Comparison of ENCODE assay signal across 1 cellular context in the genomic region with DNA sequence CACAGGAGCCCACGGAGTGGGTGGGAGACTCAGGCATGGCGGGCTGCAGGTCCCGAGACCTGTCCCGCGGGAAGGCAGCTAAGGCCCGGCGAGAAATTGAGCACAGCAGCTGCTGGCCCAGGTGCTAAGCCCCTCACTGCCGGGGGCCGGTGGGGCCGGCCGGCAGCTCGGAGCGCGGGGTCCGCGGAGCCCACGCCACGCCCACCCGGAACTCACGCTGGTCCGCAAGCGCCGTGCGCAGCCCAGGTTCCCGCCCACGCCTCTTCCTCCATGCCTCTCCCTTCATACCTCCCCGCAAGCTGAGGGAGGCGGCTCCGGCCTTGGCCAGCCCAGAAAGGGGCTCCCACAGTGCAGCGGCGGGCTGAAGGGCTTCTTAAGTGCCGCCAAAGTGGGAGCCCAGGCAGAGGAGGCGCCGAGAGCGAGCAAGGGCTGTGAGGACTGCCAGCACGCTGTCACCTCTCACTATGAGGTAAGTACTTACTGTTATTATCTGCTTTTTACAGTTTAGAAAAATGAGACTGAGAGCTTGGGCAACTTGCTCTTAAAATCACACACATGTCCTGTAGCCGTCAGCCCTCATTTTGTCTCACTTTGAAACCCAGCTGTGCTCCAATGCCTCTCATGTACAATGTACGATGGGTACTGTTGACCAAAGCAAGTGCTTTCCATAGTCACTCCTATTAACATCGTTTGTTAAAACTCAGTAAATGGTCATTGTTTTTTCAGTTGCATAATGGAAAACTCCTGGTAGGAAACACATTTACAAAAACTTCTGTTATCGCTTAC.
A peak's percentile ranks its signal among the peaks of the same experiment; 100 is the strongest.
TF ChIP-seq lines count a peak whose summit lies in the region.

No MANE protein-coding gene starts in this region.

TF ChIP-seq in K562, 482 proteins besides CTCF, POLR2A, EP300 and RAD21 (continued from another document and continues in another):
- TF ChIP-seq, protein P1, sequence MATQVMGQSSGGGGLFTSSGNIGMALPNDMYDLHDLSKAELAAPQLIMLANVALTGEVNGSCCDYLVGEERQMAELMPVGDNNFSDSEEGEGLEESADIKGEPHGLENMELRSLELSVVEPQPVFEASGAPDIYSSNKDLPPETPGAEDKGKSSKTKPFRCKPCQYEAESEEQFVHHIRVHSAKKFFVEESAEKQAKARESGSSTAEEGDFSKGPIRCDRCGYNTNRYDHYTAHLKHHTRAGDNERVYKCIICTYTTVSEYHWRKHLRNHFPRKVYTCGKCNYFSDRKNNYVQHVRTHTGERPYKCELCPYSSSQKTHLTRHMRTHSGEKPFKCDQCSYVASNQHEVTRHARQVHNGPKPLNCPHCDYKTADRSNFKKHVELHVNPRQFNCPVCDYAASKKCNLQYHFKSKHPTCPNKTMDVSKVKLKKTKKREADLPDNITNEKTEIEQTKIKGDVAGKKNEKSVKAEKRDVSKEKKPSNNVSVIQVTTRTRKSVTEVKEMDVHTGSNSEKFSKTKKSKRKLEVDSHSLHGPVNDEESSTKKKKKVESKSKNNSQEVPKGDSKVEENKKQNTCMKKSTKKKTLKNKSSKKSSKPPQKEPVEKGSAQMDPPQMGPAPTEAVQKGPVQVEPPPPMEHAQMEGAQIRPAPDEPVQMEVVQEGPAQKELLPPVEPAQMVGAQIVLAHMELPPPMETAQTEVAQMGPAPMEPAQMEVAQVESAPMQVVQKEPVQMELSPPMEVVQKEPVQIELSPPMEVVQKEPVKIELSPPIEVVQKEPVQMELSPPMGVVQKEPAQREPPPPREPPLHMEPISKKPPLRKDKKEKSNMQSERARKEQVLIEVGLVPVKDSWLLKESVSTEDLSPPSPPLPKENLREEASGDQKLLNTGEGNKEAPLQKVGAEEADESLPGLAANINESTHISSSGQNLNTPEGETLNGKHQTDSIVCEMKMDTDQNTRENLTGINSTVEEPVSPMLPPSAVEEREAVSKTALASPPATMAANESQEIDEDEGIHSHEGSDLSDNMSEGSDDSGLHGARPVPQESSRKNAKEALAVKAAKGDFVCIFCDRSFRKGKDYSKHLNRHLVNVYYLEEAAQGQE (CRISPR knock-in tag; IDR thresholded peaks at IDR 0.05; ENCODE audit: low read depth): peak; percentile 15; the same call in 1 of the 2 replicates
- TF ChIP-seq, protein P2, sequence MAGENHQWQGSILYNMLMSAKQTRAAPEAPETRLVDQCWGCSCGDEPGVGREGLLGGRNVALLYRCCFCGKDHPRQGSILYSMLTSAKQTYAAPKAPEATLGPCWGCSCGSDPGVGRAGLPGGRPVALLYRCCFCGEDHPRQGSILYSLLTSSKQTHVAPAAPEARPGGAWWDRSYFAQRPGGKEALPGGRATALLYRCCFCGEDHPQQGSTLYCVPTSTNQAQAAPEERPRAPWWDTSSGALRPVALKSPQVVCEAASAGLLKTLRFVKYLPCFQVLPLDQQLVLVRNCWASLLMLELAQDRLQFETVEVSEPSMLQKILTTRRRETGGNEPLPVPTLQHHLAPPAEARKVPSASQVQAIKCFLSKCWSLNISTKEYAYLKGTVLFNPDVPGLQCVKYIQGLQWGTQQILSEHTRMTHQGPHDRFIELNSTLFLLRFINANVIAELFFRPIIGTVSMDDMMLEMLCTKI (IDR thresholded peaks at IDR 0.05; ENCODE audit: partially characterized antibody): no peak
- peak; percentile 56; the same call in 1 of the 2 replicates for TF ChIP-seq ZFX (CRISPR knock-in tag; IDR thresholded peaks at IDR 0.05)
- no peak for TF ChIP-seq PHB2 (IDR thresholded peaks at IDR 0.05; ENCODE audit: low read depth)
- TF ChIP-seq SMAD1 (IDR thresholded peaks at IDR 0.05; ENCODE audit: low read depth, low read length, partially characterized antibody): no peak
- TF ChIP-seq, protein P3, sequence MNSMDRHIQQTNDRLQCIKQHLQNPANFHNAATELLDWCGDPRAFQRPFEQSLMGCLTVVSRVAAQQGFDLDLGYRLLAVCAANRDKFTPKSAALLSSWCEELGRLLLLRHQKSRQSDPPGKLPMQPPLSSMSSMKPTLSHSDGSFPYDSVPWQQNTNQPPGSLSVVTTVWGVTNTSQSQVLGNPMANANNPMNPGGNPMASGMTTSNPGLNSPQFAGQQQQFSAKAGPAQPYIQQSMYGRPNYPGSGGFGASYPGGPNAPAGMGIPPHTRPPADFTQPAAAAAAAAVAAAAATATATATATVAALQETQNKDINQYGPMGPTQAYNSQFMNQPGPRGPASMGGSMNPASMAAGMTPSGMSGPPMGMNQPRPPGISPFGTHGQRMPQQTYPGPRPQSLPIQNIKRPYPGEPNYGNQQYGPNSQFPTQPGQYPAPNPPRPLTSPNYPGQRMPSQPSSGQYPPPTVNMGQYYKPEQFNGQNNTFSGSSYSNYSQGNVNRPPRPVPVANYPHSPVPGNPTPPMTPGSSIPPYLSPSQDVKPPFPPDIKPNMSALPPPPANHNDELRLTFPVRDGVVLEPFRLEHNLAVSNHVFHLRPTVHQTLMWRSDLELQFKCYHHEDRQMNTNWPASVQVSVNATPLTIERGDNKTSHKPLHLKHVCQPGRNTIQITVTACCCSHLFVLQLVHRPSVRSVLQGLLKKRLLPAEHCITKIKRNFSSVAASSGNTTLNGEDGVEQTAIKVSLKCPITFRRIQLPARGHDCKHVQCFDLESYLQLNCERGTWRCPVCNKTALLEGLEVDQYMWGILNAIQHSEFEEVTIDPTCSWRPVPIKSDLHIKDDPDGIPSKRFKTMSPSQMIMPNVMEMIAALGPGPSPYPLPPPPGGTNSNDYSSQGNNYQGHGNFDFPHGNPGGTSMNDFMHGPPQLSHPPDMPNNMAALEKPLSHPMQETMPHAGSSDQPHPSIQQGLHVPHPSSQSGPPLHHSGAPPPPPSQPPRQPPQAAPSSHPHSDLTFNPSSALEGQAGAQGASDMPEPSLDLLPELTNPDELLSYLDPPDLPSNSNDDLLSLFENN (IDR thresholded peaks at IDR 0.05; ENCODE audit: low read depth in 2 of 2, low read length in 2 of 2): no peak
- no peak for TF ChIP-seq SMARCA5 (IDR thresholded peaks at IDR 0.05)
- TF ChIP-seq ZNF778 (CRISPR knock-in tag; IDR thresholded peaks at IDR 0.05): no peak
- TF ChIP-seq GATAD2B (IDR thresholded peaks at IDR 0.05; ENCODE audit: borderline replicate concordance): no peak; the same call in 1 of the 2 replicates
- no peak for TF ChIP-seq TEAD2 (tag; IDR thresholded peaks at IDR 0.05)
- TF ChIP-seq MYC (IDR thresholded peaks at IDR 0.05; ENCODE audit: low read depth, low read length): peak; percentile 79
- TF ChIP-seq MYC (CRISPR knock-in tag; IDR thresholded peaks at IDR 0.05; ENCODE audit: borderline replicate concordance, low read depth): no peak
- no peak for TF ChIP-seq ZNF589 (CRISPR knock-in tag; IDR thresholded peaks at IDR 0.05; ENCODE audit: low read depth)
- TF ChIP-seq POLR2AphosphoS5 (IDR thresholded peaks at IDR 0.05; ENCODE audit: control insufficient read depth, insufficient read depth, low read depth, low read length): peak; percentile 57; the same call in 1 of the 2 replicates
- no peak for TF ChIP-seq NCOA4 (IDR thresholded peaks at IDR 0.05; ENCODE audit: partially characterized antibody)
- TF ChIP-seq, protein P4, sequence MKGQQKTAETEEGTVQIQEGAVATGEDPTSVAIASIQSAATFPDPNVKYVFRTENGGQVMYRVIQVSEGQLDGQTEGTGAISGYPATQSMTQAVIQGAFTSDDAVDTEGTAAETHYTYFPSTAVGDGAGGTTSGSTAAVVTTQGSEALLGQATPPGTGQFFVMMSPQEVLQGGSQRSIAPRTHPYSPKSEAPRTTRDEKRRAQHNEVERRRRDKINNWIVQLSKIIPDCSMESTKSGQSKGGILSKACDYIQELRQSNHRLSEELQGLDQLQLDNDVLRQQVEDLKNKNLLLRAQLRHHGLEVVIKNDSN (CRISPR knock-in tag; IDR thresholded peaks at IDR 0.05): no peak
- no peak for TF ChIP-seq TAF15 (IDR thresholded peaks at IDR 0.05; ENCODE audit: low read depth, low read length)
- TF ChIP-seq, protein P5, sequence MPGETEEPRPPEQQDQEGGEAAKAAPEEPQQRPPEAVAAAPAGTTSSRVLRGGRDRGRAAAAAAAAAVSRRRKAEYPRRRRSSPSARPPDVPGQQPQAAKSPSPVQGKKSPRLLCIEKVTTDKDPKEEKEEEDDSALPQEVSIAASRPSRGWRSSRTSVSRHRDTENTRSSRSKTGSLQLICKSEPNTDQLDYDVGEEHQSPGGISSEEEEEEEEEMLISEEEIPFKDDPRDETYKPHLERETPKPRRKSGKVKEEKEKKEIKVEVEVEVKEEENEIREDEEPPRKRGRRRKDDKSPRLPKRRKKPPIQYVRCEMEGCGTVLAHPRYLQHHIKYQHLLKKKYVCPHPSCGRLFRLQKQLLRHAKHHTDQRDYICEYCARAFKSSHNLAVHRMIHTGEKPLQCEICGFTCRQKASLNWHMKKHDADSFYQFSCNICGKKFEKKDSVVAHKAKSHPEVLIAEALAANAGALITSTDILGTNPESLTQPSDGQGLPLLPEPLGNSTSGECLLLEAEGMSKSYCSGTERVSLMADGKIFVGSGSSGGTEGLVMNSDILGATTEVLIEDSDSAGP (CRISPR knock-in tag; IDR thresholded peaks at IDR 0.05): no peak
- no peak for TF ChIP-seq FOXM1 (IDR thresholded peaks at IDR 0.05; ENCODE audit: low read depth)
- no peak for TF ChIP-seq FOXM1 (CRISPR knock-in tag; IDR thresholded peaks at IDR 0.05; ENCODE audit: low read depth)
- TF ChIP-seq RBM22 (IDR thresholded peaks at IDR 0.05; ENCODE audit: low read depth, low read length, poor library complexity, severe bottlenecking): no peak
- no peak for TF ChIP-seq PRPF4 (IDR thresholded peaks at IDR 0.05; ENCODE audit: insufficient read depth, low read depth, low read length, poor library complexity, severe bottlenecking)
- TF ChIP-seq SREBF1 (IDR thresholded peaks at IDR 0.05; ENCODE audit: borderline replicate concordance, low read depth, low read length): no peak
- TF ChIP-seq, protein P6, sequence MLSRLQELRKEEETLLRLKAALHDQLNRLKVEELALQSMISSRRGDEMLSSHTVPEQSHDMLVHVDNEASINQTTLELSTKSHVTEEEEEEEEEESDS (CRISPR knock-in tag; IDR thresholded peaks at IDR 0.05): no peak
- no peak for TF ChIP-seq MECOM (CRISPR knock-in tag; IDR thresholded peaks at IDR 0.05)
- TF ChIP-seq KAT7 (CRISPR knock-in tag; IDR thresholded peaks at IDR 0.05; ENCODE audit: borderline replicate concordance): no peak
- TF ChIP-seq KAT2B (IDR thresholded peaks at IDR 0.05; ENCODE audit: low read depth, low read length): no peak
- TF ChIP-seq, protein P7, sequence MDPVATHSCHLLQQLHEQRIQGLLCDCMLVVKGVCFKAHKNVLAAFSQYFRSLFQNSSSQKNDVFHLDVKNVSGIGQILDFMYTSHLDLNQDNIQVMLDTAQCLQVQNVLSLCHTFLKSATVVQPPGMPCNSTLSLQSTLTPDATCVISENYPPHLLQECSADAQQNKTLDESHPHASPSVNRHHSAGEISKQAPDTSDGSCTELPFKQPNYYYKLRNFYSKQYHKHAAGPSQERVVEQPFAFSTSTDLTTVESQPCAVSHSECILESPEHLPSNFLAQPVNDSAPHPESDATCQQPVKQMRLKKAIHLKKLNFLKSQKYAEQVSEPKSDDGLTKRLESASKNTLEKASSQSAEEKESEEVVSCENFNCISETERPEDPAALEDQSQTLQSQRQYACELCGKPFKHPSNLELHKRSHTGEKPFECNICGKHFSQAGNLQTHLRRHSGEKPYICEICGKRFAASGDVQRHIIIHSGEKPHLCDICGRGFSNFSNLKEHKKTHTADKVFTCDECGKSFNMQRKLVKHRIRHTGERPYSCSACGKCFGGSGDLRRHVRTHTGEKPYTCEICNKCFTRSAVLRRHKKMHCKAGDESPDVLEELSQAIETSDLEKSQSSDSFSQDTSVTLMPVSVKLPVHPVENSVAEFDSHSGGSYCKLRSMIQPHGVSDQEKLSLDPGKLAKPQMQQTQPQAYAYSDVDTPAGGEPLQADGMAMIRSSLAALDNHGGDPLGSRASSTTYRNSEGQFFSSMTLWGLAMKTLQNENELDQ (CRISPR knock-in tag; IDR thresholded peaks at IDR 0.05; ENCODE audit: borderline replicate concordance): no peak
- 0 out of 2 replicates have a peak, but pooled peaks have one; percentile 67 for TF ChIP-seq KLF1 (tag; IDR thresholded peaks at IDR 0.05)
- TF ChIP-seq, protein P8, sequence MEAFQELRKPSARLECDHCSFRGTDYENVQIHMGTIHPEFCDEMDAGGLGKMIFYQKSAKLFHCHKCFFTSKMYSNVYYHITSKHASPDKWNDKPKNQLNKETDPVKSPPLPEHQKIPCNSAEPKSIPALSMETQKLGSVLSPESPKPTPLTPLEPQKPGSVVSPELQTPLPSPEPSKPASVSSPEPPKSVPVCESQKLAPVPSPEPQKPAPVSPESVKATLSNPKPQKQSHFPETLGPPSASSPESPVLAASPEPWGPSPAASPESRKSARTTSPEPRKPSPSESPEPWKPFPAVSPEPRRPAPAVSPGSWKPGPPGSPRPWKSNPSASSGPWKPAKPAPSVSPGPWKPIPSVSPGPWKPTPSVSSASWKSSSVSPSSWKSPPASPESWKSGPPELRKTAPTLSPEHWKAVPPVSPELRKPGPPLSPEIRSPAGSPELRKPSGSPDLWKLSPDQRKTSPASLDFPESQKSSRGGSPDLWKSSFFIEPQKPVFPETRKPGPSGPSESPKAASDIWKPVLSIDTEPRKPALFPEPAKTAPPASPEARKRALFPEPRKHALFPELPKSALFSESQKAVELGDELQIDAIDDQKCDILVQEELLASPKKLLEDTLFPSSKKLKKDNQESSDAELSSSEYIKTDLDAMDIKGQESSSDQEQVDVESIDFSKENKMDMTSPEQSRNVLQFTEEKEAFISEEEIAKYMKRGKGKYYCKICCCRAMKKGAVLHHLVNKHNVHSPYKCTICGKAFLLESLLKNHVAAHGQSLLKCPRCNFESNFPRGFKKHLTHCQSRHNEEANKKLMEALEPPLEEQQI (IDR thresholded peaks at IDR 0.05): peak; percentile 35; the same call in 1 of the 2 replicates
- no peak for TF ChIP-seq PHF21A (IDR thresholded peaks at IDR 0.05; ENCODE audit: borderline replicate concordance, low read depth)
- no peak for TF ChIP-seq KLF16 (IDR thresholded peaks at IDR 0.05)
- TF ChIP-seq RHOXF2B (CRISPR knock-in tag; conservative IDR thresholded peaks at IDR 0.05): no peak
- no peak for TF ChIP-seq HDGF (IDR thresholded peaks at IDR 0.05)
- TF ChIP-seq HDAC1 (IDR thresholded peaks at IDR 0.05): peak in 1 of 2 experiments; percentile 77; a peak in 2 of 4 replicates
- TF ChIP-seq, protein P9, sequence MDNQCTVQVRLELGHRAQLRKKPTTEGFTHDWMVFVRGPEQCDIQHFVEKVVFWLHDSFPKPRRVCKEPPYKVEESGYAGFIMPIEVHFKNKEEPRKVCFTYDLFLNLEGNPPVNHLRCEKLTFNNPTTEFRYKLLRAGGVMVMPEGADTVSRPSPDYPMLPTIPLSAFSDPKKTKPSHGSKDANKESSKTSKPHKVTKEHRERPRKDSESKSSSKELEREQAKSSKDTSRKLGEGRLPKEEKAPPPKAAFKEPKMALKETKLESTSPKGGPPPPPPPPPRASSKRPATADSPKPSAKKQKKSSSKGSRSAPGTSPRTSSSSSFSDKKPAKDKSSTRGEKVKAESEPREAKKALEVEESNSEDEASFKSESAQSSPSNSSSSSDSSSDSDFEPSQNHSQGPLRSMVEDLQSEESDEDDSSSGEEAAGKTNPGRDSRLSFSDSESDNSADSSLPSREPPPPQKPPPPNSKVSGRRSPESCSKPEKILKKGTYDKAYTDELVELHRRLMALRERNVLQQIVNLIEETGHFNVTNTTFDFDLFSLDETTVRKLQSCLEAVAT (IDR thresholded peaks at IDR 0.05): peak in 1 of 2 experiments; percentile 44; a peak in 1 of 4 replicates
- TF ChIP-seq, protein P10, sequence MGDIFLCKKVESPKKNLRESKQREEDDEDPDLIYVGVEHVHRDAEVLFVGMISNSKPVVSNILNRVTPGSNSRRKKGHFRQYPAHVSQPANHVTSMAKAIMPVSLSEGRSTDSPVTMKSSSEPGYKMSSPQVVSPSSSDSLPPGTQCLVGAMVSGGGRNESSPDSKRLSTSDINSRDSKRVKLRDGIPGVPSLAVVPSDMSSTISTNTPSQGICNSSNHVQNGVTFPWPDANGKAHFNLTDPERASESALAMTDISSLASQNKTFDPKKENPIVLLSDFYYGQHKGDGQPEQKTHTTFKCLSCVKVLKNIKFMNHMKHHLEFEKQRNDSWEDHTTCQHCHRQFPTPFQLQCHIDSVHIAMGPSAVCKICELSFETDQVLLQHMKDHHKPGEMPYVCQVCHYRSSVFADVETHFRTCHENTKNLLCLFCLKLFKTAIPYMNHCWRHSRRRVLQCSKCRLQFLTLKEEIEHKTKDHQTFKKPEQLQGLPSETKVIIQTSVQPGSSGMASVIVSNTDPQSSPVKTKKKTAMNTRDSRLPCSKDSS (IDR thresholded peaks at IDR 0.05; ENCODE audit: low read depth, partially characterized antibody): no peak
